8 cellular contexts compared by ENCODE assay signal in genomic region chr1:192545781-192546521, GRCh38. TPM values are rescaled to one million over a fixed set of nuclear protein-coding genes. Genes with fewer than 3 reads are reported as not detected.
DNase-seq lines count a peak whose midpoint lies in the region; ATAC-seq lines count a peak whose summit lies in the region.
"Had no signal": no experiment of that assay in that cellular context is flagged by ENCODE, and none has a peak within 500 bp of the region (broad histone marks: within the 10 kb centered on the region; RNA-seq: fewer than 3 reads in every experiment).

No MANE protein-coding gene starts in this region.

- H3K4me3 ChIP-seq in mesodermal cell (ENCODE audit: extremely low read depth, insufficient read depth, low read length, poor library complexity, severe bottlenecking): no peak overlapping the region

- no peaks in the 10 kb centered on the region for H3K9me3 ChIP-seq in mesodermal cell (ENCODE audit: control insufficient read depth, low read length)

- H3K27ac ChIP-seq in mesodermal cell (ENCODE audit: low read depth, low read length, severe bottlenecking): peak overlapping the region; percentile 10

- peak; percentile 51 for DNase-seq in RPMI7951 (ENCODE audit: low read depth)
- DNase-seq in NCI-H774 (lab: John Stamatoyannopoulos, UW): no peak
- DNase-seq in AG20443 (ENCODE audit: low spot score): no peak
- no peak for DNase-seq in NCI-H1417 (lab: John Stamatoyannopoulos, UW)

- no peaks in the 10 kb centered on the region for H3K36me3 ChIP-seq in mesodermal cell (ENCODE audit: control insufficient read depth, insufficient read depth, low read length)

- 92 to 95% methylated on average over 2 of the region's 3 CpGs for WGBS in mesodermal cell (ENCODE audit: insufficient coverage in 2 of 2), 2 experiments

- peaks cover 23% of the 10 kb centered on the region for H3K4me1 ChIP-seq in mesodermal cell (ENCODE audit: control insufficient read depth, insufficient read depth, low read length, poor library complexity, severe bottlenecking)

- ATAC-seq in GM19025 (IDR thresholded peaks at IDR 0.05; ENCODE audit: low read depth, unreplicated experiment) (peak; percentile 33), HG02943 (IDR thresholded peaks at IDR 0.05; ENCODE audit: low read depth, unreplicated experiment) (peak; percentile 58)

RNA-seq across cellular contexts. Expression of gene RGS1, which starts 29.6 kb away (rescaled TPM):
- 53.3 and 62.4 TPM in 2 replicates for total RNA-seq in RPMI7951 (2014; rRNA removed; shearing (Covaris generic))
- 9.3 TPM for polyA plus RNA-seq in mesodermal cell (2013, experiment 1 of 2)
- 14.9 TPM for polyA plus RNA-seq in mesodermal cell (2013, experiment 2 of 2)
- polyA plus RNA-seq: neural cell had no signal
